1 cellular context compared by ENCODE assay signal in genomic region chr17:45241315-45242011, GRCh38.
TF ChIP-seq lines count a peak whose summit lies in the region.

No MANE protein-coding gene starts in this region.

TF ChIP-seq in H1, 55 proteins besides CTCF, POLR2A, EP300 and RAD21:
- TF ChIP-seq NRF1 (IDR thresholded peaks at IDR 0.05; ENCODE audit: low read depth, low read length), result peak; percentile 56
- no peak for TF ChIP-seq TCF12 (IDR thresholded peaks at IDR 0.05; ENCODE audit: low read depth, low read length)
- TF ChIP-seq PHF8 (conservative IDR thresholded peaks at IDR 0.05; ENCODE audit: low read depth, low read length), result peak; percentile 42; the same call in 1 of the 2 replicates
- TF ChIP-seq CREB1 (IDR thresholded peaks at IDR 0.05), result 0 out of 2 replicates have a peak, but pooled peaks have one; percentile 9
- TF ChIP-seq MAX (IDR thresholded peaks at IDR 0.05), result 0 out of 2 replicates have a peak, but pooled peaks have one; percentile 12
- TF ChIP-seq EGR1 (IDR thresholded peaks at IDR 0.05; ENCODE audit: borderline replicate concordance, low read depth, low read length), result no peak
- TF ChIP-seq ATF2 (IDR thresholded peaks at IDR 0.05; ENCODE audit: low read length), result no peak
- 0 out of 4 replicates have a peak, but pooled peaks have one; percentile 37 to 75 for TF ChIP-seq SIN3A (conservative IDR thresholded peaks at IDR 0.05 in 1 of 2, IDR thresholded peaks at IDR 0.05 in 1 of 2; ENCODE audit: low read depth in 1 of 2, low read length in 2 of 2)
- no peak for TF ChIP-seq USF2 (IDR thresholded peaks at IDR 0.05; ENCODE audit: low read length)
- peak; percentile 60 for TF ChIP-seq KDM4A (IDR thresholded peaks at IDR 0.05; ENCODE audit: low read depth, low read length, severe bottlenecking)
